Comparison of ENCODE assay signal across 34 cellular contexts in genomic region chr12:84856156-84856900, GRCh38. TPM values are rescaled to one million over a fixed set of nuclear protein-coding genes. Genes with fewer than 3 reads are reported as not detected.
DNase-seq lines count a peak whose midpoint lies in the region; FAIRE-seq and TF ChIP-seq lines count a peak whose summit lies in the region.
"Had no signal": no experiment of that assay in that cellular context is flagged by ENCODE, and none has a peak within 500 bp of the region (broad histone marks: within the 10 kb centered on the region; RNA-seq: fewer than 3 reads in every experiment).

No MANE protein-coding gene starts in this region.

- H3K4me3 ChIP-seq in bronchial epithelial cell (ENCODE audit: low read depth, low read length) (no peak overlapping the region), tibial artery (no peak overlapping the region)
- H3K4me3 ChIP-seq: colonic mucosa, heart left ventricle, Peyer's patch, SJSA1, spleen, thoracic aorta had no signal

- H3K9me3 ChIP-seq in tibial artery, result no peaks in the 10 kb centered on the region
- H3K9me3 ChIP-seq: colonic mucosa, Peyer's patch, SJSA1, thoracic aorta had no signal

- H3K27me3 ChIP-seq in bronchial epithelial cell (ENCODE audit: control insufficient read depth, insufficient read depth, low read length) (no peaks in the 10 kb centered on the region), tibial artery (peaks cover 0 to 4% of the 10 kb centered on the region in 2 donors)
- H3K27me3 ChIP-seq: colonic mucosa, heart left ventricle, Peyer's patch, SJSA1 had no signal

- DNase-seq in HT1080 (ENCODE audit: low read depth), result peak; percentile 57
- peak; percentile 93 for DNase-seq in bronchial epithelial cell (ENCODE audit: low read depth)
- peak; percentile 15 for DNase-seq in foreskin melanocyte
- peak; percentile 49 for DNase-seq in stromal cell of bone marrow (ENCODE audit: low read depth)
- no peak for DNase-seq in iPS-NIHi11 (ENCODE audit: low spot score)
- no peak for DNase-seq in tibial artery
- DNase-seq in posterior cingulate gyrus, result no peak
- DNase-seq: activated CD4-positive, alpha-beta memory T cell treated with anti-CD3 and anti-CD28 coated beads, Interleukin-2, amount 10 ng/mL, durations not matched to agents 7 days and 5 days; activated CD4-positive, CD25-positive, alpha-beta regulatory T cell treated with anti-CD3 and anti-CD28 coated beads, Interleukin-2, amount 50 U/mL, for 72 hours; activated gamma-delta T cell; activated naive CD8-positive, alpha-beta T cell treated with anti-CD3 and anti-CD28 coated beads, Interleukin-2, amount 50 U/mL, for 24 hours; colonic mucosa; effector memory CD4-positive, alpha-beta T cell; heart left ventricle; HFFc6; naive B cell; NCI-H146; NCI-H2171 treated with DMSO at 0.1 percent for 48 hours; NCI-H524 treated with DMSO at 0.1 percent for 48 hours; nucleus accumbens; Peyer's patch; retina; spleen; stimulated activated CD4-positive, alpha-beta T cell treated with anti-CD3 and anti-CD28 coated beads, Interleukin-4, amount 100 ng/mL, for 4 hours; stimulated activated naive CD4-positive, alpha-beta T cell had no signal

- H3K36me3 ChIP-seq in bronchial epithelial cell (ENCODE audit: control insufficient read depth, insufficient read depth, low read length), result no peaks in the 10 kb centered on the region
- no peaks in the 10 kb centered on the region for H3K36me3 ChIP-seq in tibial artery
- H3K36me3 ChIP-seq: colonic mucosa, heart left ventricle, Peyer's patch, SJSA1, spleen, thoracic aorta had no signal

- H3K27ac ChIP-seq in tibial artery, result no peak overlapping the region
- H3K27ac ChIP-seq: C4-2B, colonic mucosa, heart left ventricle, KMS-11, Peyer's patch, SJSA1, spleen, thoracic aorta had no signal

- intact Hi-C loops in tibial artery (cut with DNase I; ENCODE audit: low total_unique reads), result no loop called here
- intact Hi-C loops in posterior cingulate gyrus (cut with DNase I), result no loop called here

- FAIRE-seq in bronchial epithelial cell (lab: Jason Lieb, UNC), result peak; percentile 36
- FAIRE-seq: D721Med, HTR-8/SVneo, TTC549 had no signal

- H3K4me1 ChIP-seq in tibial artery, result no peaks in the 10 kb centered on the region
- H3K4me1 ChIP-seq: colonic mucosa, heart left ventricle, Peyer's patch, SJSA1, spleen had no signal

- TF ChIP-seq CTCF in bronchial epithelial cell (IDR thresholded peaks at IDR 0.05; ENCODE audit: insufficient read depth, low read length, severe bottlenecking) (no peak), tibial artery (IDR thresholded peaks at IDR 0.05) (no peak)

RNA-seq across cellular contexts. Expression of gene SLC6A15, which starts 56.3 kb away (rescaled TPM):
- total RNA-seq in HT1080 (2014; rRNA removed; shearing (Covaris generic)), result 24.5 and 26.6 TPM in 2 replicates
- 25.7 and 31.9 TPM in 2 replicates for polyA plus RNA-seq in HT1080 (2015; cell fraction: cytosol; rRNA removed)
- polyA plus RNA-seq in HT1080 (2015; cell fraction: nucleus; rRNA removed), result 61.5 and 65.6 TPM in 2 replicates
- 22.9 and 65.0 TPM in 2 replicates for total RNA-seq in bronchial epithelial cell
- total RNA-seq: activated CD4-positive, alpha-beta memory T cell treated with anti-CD3 and anti-CD28 coated beads, Interleukin-2, amount 10 ng/mL, durations not matched to agents 7 days and 5 days; heart left ventricle; HFFc6; mesenteric fat pad; T-helper 1 cell treated with Interleukin-12 subunit alpha and Interleukin-12 subunit beta and Interleukin-4 antibody, amounts not matched to agents 30 ng/mL and 1 ng/mL, for 36 hours had no signal
- polyA plus RNA-seq: heart left ventricle had no signal

Comparison
In these comparisons a context has a peak if more than half of its experiments do, and no peak if none do; other contexts are left out.
1. DNase-seq: peak in HT1080 (single experiment), bronchial epithelial cell (single experiment), foreskin melanocyte (single experiment) and stromal cell of bone marrow (single experiment); none in iPS-NIHi11 (single experiment), tibial artery (0 of 2) and posterior cingulate gyrus (0 of 10).